In the genomic region with DNA sequence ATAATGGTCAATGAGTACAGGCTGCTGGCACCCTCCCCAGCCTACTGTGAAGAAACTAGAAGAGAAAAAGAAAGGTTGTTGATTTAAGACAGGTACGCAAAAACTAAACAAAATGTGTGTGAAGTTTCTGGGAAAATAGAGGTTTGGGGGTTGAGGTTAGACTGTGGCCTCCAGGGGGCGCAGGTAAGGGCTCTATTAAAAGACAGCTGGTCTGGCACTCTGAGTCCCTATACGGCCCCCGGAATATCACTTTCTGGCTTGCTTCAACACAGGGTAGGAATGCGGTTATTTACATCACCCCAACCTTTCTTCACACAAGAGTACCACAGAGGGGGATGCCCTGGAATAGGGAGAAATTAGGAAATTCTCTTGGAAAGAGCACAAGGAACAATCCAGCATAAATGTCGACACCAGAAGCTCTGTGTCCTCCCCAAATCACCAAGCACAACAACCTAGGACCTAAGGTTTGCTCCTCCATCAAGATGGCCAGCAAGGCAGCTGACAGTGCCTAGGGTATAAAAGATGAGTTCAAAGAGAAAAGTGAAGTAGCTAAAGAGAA, we compare ENCODE assay signal across 9 cellular contexts.
A peak's percentile ranks its signal among the peaks of the same experiment; 100 is the strongest.
DNase-seq lines count a peak whose midpoint lies in the region; ATAC-seq, FAIRE-seq and TF ChIP-seq lines count a peak whose summit lies in the region.
"Had no signal": no experiment of that assay in that cellular context is flagged by ENCODE, and none has a peak within 500 bp of the region (broad histone marks: within the 10 kb centered on the region; RNA-seq: fewer than 3 reads in every experiment).

No MANE protein-coding gene starts in this region.

- H2AFZ ChIP-seq in PC-9 = no peak overlapping the region

- BruUV-seq in PC-9 (replicated peaks; lab: Mats Ljungman, UMichigan) = no TSS peak

- H3K4me1 Mint-ChIP-seq in CD8-positive, alpha-beta memory T cell = no peaks in the 10 kb centered on the region
- H3K4me1 Mint-ChIP-seq: IgD-negative memory B cell had no signal

- POLR2A ChIA-PET in PC-9 (lab: Charles Lee; ENCODE audit: unreplicated experiment) = no interaction called here
- POLR2A ChIA-PET in CD8-positive, alpha-beta memory T cell (lab: Charles Lee) = no interaction called here

- no peaks in the 10 kb centered on the region for H3K4me1 ChIP-seq in PC-9 (replicated peaks; ENCODE audit: insufficient read depth)
- H3K4me1 ChIP-seq in right atrium auricular region = no peaks in the 10 kb centered on the region
- no peaks in the 10 kb centered on the region for H3K4me1 ChIP-seq in CD8-positive, alpha-beta memory T cell (ENCODE audit: insufficient read depth, low read length)

- H3K9me2 ChIP-seq in PC-9 (ENCODE audit: insufficient read depth) = no peaks in the 10 kb centered on the region

- H3K27me3 Mint-ChIP-seq in CD8-positive, alpha-beta memory T cell = no peaks in the 10 kb centered on the region

- peak; percentile 64 for TF ChIP-seq CTCF in D721Med (IDR thresholded peaks at IDR 0.05; ENCODE audit: insufficient read depth, missing control alignments)
- peak; percentile 65 for TF ChIP-seq CTCF in PC-9 (conservative IDR thresholded peaks at IDR 0.05)
- peak; percentile 31 to 68 for TF ChIP-seq CTCF in right atrium auricular region (IDR thresholded peaks at IDR 0.05)

- H3K4me3 ChIP-seq in PC-9 (no peak overlapping the region), right atrium auricular region (no peak overlapping the region)
- no peak overlapping the region for H3K4me3 ChIP-seq in CD8-positive, alpha-beta memory T cell (ENCODE audit: low read length)

- H3K27me3 ChIP-seq in PC-9 (ENCODE audit: insufficient read depth, low read depth) = 0 out of 2 replicates have a peak, but pooled peaks cover 8% of the 10 kb centered on the region
- H3K27me3 ChIP-seq in right atrium auricular region = no peaks in the 10 kb centered on the region
- no peaks in the 10 kb centered on the region for H3K27me3 ChIP-seq in CD8-positive, alpha-beta memory T cell (ENCODE audit: insufficient read depth, low read length, poor library complexity, severe bottlenecking)

- no peak overlapping the region for H3K4me3 Mint-ChIP-seq in CD8-positive, alpha-beta memory T cell
- H3K4me3 Mint-ChIP-seq: IgD-negative memory B cell had no signal

- ATAC-seq in GM21360 (IDR thresholded peaks at IDR 0.05; ENCODE audit: unreplicated experiment) (peak; percentile 84), HG03025 (IDR thresholded peaks at IDR 0.05; ENCODE audit: low FRiP score, unreplicated experiment) (no peak)

- DNase-seq in D721Med (ENCODE audit: insufficient read length, low spot score) (no peak), PC-9 (peak in 1 of 2 experiments; percentile 5), right atrium auricular region (ENCODE audit: low spot score) (no peak), cerebellar nuclear complex (lab: John Stamatoyannopoulos, UW) (no peak), T-helper 1 cell (no peak)
- no peak for DNase-seq in CD8-positive, alpha-beta memory T cell

- intact Hi-C loops in PC-9 (cut with micrococcal nuclease; ENCODE audit: unreplicated experiment) = no loop called here

- H3K36me3 Mint-ChIP-seq in CD8-positive, alpha-beta memory T cell = no peaks in the 10 kb centered on the region
- H3K36me3 Mint-ChIP-seq: IgD-negative memory B cell had no signal

- no peak overlapping the region for H3K27ac ChIP-seq in PC-9
- H3K27ac ChIP-seq in right atrium auricular region = no peak overlapping the region
- H3K27ac ChIP-seq in CD8-positive, alpha-beta memory T cell (ENCODE audit: low read depth, low read length) = no peak overlapping the region

- no peaks in the 10 kb centered on the region for H3F3A ChIP-seq in PC-9 (ENCODE audit: insufficient read depth, low read depth)

- H3K79me2 ChIP-seq in PC-9 (ENCODE audit: low read depth) = no peaks in the 10 kb centered on the region

- no peaks in the 10 kb centered on the region for H4K20me1 ChIP-seq in PC-9 (ENCODE audit: insufficient read depth)

- CTCF ChIA-PET in PC-9 (lab: Charles Lee) = interaction anchor here (0.6 kb wide), 1 partner anchor 896 kb away, joined by 3 read pairs; no protein-coding TSS in a partner anchor
- CTCF ChIA-PET in CD8-positive, alpha-beta memory T cell (lab: Charles Lee) = no interaction called here

- H3K9me3 ChIP-seq in PC-9 (ENCODE audit: insufficient read depth, low read depth) (no peaks in the 10 kb centered on the region), right atrium auricular region (no peaks in the 10 kb centered on the region)
- no peaks in the 10 kb centered on the region for H3K9me3 ChIP-seq in CD8-positive, alpha-beta memory T cell (ENCODE audit: low read length)

- no peak for FAIRE-seq in D721Med (lab: Jason Lieb, UNC)

- peaks cover 0 to 6% (median 1%) of the 10 kb centered on the region in 5 donors for H3K9me3 Mint-ChIP-seq in CD8-positive, alpha-beta memory T cell

- H3K36me3 ChIP-seq in PC-9 (ENCODE audit: low read depth) (no peaks in the 10 kb centered on the region), right atrium auricular region (no peaks in the 10 kb centered on the region)
- H3K36me3 ChIP-seq in CD8-positive, alpha-beta memory T cell (ENCODE audit: insufficient read depth, low read length) = no peaks in the 10 kb centered on the region

- no peak overlapping the region for H3K27ac Mint-ChIP-seq in CD8-positive, alpha-beta memory T cell
- H3K27ac Mint-ChIP-seq: IgD-negative memory B cell had no signal

- no peak overlapping the region for H3K4me2 ChIP-seq in PC-9
